In the genomic region with DNA sequence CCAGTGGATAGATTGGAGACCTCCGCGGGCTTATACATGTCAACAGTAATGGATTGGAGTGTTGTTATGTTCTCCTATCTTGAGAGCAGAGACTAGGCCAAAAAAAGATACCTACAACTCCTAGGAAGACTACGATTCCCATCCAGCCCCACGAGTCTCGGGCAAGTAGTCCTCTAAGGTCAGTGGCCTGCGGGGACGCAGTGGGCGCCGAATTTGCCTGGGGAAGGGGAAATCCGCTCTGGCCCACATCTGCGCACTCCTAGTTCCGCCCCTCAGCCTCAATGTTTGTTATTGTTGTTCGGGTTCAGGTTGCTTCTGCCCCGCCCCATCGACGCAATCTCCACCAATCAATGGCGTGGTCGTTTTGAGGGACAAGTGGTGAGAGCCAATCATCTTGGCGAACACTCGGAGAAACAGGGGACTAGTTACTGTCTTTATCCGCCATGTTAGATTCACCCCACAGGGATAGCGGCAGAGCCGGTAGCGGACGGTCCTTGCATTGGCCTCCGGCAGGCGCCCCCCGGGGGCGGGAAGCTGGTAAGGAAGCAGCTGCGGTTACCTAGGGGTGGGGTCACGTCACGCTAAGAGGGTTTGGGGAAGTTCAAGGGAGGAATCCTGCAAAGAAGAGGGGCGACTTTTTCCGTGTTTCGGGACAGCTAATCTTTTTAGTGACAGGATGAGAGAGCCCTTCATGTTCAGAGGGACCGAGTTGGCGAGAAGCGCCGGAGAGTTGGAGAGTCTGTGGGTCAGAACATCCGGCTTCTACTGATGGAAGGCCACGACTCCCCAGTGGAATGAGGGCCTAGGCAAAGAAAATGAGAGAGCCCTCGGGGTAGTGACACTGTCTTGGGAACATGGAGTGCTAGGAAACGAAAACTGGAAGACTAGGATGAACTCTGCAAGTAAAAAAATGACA, we compare ENCODE assay signal across 1 cellular context.
TF ChIP-seq lines count a peak whose summit lies in the region.

A gene with protein sequence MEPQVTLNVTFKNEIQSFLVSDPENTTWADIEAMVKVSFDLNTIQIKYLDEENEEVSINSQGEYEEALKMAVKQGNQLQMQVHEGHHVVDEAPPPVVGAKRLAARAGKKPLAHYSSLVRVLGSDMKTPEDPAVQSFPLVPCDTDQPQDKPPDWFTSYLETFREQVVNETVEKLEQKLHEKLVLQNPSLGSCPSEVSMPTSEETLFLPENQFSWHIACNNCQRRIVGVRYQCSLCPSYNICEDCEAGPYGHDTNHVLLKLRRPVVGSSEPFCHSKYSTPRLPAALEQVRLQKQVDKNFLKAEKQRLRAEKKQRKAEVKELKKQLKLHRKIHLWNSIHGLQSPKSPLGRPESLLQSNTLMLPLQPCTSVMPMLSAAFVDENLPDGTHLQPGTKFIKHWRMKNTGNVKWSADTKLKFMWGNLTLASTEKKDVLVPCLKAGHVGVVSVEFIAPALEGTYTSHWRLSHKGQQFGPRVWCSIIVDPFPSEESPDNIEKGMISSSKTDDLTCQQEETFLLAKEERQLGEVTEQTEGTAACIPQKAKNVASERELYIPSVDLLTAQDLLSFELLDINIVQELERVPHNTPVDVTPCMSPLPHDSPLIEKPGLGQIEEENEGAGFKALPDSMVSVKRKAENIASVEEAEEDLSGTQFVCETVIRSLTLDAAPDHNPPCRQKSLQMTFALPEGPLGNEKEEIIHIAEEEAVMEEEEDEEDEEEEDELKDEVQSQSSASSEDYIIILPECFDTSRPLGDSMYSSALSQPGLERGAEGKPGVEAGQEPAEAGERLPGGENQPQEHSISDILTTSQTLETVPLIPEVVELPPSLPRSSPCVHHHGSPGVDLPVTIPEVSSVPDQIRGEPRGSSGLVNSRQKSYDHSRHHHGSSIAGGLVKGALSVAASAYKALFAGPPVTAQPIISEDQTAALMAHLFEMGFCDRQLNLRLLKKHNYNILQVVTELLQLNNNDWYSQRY (plus strand): TSS at position 449 of the 916 bp plus-strand sequence. CDS start 4,586 bp downstream, outside the sequence.

TF ChIP-seq in HepG2, 621 proteins besides CTCF, POLR2A, EP300 and RAD21 (continued from another document and continues in another):
- TF ChIP-seq, protein P1, sequence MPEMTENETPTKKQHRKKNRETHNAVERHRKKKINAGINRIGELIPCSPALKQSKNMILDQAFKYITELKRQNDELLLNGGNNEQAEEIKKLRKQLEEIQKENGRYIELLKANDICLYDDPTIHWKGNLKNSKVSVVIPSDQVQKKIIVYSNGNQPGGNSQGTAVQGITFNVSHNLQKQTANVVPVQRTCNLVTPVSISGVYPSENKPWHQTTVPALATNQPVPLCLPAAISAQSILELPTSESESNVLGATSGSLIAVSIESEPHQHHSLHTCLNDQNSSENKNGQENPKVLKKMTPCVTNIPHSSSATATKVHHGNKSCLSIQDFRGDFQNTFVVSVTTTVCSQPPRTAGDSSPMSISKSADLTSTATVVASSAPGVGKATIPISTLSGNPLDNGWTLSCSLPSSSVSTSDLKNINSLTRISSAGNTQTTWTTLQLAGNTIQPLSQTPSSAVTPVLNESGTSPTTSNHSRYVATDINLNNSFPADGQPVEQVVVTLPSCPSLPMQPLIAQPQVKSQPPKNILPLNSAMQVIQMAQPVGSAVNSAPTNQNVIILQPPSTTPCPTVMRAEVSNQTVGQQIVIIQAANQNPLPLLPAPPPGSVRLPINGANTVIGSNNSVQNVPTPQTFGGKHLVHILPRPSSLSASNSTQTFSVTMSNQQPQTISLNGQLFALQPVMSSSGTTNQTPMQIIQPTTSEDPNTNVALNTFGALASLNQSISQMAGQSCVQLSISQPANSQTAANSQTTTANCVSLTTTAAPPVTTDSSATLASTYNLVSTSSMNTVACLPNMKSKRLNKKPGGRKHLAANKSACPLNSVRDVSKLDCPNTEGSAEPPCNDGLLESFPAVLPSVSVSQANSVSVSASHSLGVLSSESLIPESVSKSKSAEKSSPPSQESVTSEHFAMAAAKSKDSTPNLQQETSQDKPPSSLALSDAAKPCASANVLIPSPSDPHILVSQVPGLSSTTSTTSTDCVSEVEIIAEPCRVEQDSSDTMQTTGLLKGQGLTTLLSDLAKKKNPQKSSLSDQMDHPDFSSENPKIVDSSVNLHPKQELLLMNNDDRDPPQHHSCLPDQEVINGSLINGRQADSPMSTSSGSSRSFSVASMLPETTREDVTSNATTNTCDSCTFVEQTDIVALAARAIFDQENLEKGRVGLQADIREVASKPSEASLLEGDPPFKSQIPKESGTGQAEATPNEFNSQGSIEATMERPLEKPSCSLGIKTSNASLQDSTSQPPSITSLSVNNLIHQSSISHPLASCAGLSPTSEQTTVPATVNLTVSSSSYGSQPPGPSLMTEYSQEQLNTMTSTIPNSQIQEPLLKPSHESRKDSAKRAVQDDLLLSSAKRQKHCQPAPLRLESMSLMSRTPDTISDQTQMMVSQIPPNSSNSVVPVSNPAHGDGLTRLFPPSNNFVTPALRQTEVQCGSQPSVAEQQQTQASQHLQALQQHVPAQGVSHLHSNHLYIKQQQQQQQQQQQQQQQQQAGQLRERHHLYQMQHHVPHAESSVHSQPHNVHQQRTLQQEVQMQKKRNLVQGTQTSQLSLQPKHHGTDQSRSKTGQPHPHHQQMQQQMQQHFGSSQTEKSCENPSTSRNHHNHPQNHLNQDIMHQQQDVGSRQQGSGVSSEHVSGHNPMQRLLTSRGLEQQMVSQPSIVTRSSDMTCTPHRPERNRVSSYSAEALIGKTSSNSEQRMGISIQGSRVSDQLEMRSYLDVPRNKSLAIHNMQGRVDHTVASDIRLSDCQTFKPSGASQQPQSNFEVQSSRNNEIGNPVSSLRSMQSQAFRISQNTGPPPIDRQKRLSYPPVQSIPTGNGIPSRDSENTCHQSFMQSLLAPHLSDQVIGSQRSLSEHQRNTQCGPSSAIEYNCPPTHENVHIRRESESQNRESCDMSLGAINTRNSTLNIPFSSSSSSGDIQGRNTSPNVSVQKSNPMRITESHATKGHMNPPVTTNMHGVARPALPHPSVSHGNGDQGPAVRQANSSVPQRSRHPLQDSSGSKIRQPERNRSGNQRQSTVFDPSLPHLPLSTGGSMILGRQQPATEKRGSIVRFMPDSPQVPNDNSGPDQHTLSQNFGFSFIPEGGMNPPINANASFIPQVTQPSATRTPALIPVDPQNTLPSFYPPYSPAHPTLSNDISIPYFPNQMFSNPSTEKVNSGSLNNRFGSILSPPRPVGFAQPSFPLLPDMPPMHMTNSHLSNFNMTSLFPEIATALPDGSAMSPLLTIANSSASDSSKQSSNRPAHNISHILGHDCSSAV (CRISPR knock-in tag; IDR thresholded peaks at IDR 0.05; ENCODE audit: borderline replicate concordance), result no peak
- TF ChIP-seq, protein P2, sequence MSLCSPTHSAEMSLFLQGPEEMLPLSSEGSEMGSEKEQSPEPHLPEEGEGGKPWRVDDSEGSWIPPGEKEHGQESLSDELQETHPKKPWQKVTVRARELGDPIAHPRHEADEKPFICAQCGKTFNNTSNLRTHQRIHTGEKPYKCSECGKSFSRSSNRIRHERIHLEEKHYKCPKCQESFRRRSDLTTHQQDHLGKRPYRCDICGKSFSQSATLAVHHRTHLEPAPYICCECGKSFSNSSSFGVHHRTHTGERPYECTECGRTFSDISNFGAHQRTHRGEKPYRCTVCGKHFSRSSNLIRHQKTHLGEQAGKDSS (CRISPR knock-in tag; IDR thresholded peaks at IDR 0.05; ENCODE audit: borderline replicate concordance, low read depth), result no peak
- TF ChIP-seq MAZ (IDR thresholded peaks at IDR 0.05; ENCODE audit: borderline replicate concordance, low read depth, low read length) (peak; percentile 58; the same call in 1 of the 2 replicates), MAZ (CRISPR knock-in tag; IDR thresholded peaks at IDR 0.05; ENCODE audit: low read depth) (peak; percentile 19; the same call in 1 of the 2 replicates), ZNF776 (CRISPR knock-in tag; IDR thresholded peaks at IDR 0.05) (no peak), MTF2 (CRISPR knock-in tag; IDR thresholded peaks at IDR 0.05; ENCODE audit: borderline replicate concordance) (no peak), ZFP91 (CRISPR knock-in tag; IDR thresholded peaks at IDR 0.05; ENCODE audit: borderline replicate concordance) (peak; percentile 60), RNF219 (CRISPR knock-in tag; IDR thresholded peaks at IDR 0.05) (no peak), ZBTB20 (CRISPR knock-in tag; IDR thresholded peaks at IDR 0.05; ENCODE audit: borderline replicate concordance, low read depth) (no peak), ZNF737 (CRISPR knock-in tag; IDR thresholded peaks at IDR 0.05; ENCODE audit: borderline replicate concordance) (no peak; the same call in 1 of the 2 replicates), TCF12 (IDR thresholded peaks at IDR 0.05) (no peak), TCF12 (CRISPR knock-in tag; IDR thresholded peaks at IDR 0.05) (no peak), DNMT1 (CRISPR knock-in tag; IDR thresholded peaks at IDR 0.05) (no peak; the same call in 1 of the 2 replicates), ZFP36L1 (CRISPR knock-in tag; IDR thresholded peaks at IDR 0.05) (peak; percentile 90; the same call in 1 of the 2 replicates), ZNF782 (CRISPR knock-in tag; IDR thresholded peaks at IDR 0.05; ENCODE audit: borderline replicate concordance) (0 out of 2 replicates have a peak, but pooled peaks have one; percentile 32), CBX2 (IDR thresholded peaks at IDR 0.05; ENCODE audit: low read depth, low read length) (no peak), CBX2 (CRISPR knock-in tag; IDR thresholded peaks at IDR 0.05; ENCODE audit: low read depth) (no peak; the same call in 1 of the 2 replicates), ZNF749 (CRISPR knock-in tag; IDR thresholded peaks at IDR 0.05; ENCODE audit: borderline replicate concordance) (no peak; the same call in 1 of the 2 replicates), PPARG (CRISPR knock-in tag; conservative IDR thresholded peaks at IDR 0.05) (no peak), HDAC1 (CRISPR knock-in tag; IDR thresholded peaks at IDR 0.05) (peak; percentile 79), ZNF883 (CRISPR knock-in tag; IDR thresholded peaks at IDR 0.05; ENCODE audit: not compliant biosample characterization) (peak; percentile 61), ZNF678 (CRISPR knock-in tag; IDR thresholded peaks at IDR 0.05) (peak; percentile 32; the same call in 1 of the 2 replicates), MTA3 (CRISPR knock-in tag; IDR thresholded peaks at IDR 0.05) (no peak)
- TF ChIP-seq, protein P3, sequence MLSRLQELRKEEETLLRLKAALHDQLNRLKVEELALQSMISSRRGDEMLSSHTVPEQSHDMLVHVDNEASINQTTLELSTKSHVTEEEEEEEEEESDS (CRISPR knock-in tag; IDR thresholded peaks at IDR 0.05; ENCODE audit: borderline replicate concordance), result no peak
- TF ChIP-seq, protein P4, sequence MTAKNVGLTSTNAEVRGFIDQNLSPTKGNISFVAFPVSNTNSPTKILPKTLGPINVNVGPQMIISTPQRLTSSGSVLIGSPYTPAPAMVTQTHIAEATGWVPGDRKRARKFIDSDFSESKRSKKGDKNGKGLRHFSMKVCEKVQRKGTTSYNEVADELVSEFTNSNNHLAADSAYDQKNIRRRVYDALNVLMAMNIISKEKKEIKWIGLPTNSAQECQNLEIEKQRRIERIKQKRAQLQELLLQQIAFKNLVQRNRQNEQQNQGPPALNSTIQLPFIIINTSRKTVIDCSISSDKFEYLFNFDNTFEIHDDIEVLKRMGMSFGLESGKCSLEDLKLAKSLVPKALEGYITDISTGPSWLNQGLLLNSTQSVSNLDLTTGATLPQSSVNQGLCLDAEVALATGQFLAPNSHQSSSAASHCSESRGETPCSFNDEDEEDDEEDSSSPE (CRISPR knock-in tag; IDR thresholded peaks at IDR 0.05), result peak; percentile 72
- TF ChIP-seq, protein P5, sequence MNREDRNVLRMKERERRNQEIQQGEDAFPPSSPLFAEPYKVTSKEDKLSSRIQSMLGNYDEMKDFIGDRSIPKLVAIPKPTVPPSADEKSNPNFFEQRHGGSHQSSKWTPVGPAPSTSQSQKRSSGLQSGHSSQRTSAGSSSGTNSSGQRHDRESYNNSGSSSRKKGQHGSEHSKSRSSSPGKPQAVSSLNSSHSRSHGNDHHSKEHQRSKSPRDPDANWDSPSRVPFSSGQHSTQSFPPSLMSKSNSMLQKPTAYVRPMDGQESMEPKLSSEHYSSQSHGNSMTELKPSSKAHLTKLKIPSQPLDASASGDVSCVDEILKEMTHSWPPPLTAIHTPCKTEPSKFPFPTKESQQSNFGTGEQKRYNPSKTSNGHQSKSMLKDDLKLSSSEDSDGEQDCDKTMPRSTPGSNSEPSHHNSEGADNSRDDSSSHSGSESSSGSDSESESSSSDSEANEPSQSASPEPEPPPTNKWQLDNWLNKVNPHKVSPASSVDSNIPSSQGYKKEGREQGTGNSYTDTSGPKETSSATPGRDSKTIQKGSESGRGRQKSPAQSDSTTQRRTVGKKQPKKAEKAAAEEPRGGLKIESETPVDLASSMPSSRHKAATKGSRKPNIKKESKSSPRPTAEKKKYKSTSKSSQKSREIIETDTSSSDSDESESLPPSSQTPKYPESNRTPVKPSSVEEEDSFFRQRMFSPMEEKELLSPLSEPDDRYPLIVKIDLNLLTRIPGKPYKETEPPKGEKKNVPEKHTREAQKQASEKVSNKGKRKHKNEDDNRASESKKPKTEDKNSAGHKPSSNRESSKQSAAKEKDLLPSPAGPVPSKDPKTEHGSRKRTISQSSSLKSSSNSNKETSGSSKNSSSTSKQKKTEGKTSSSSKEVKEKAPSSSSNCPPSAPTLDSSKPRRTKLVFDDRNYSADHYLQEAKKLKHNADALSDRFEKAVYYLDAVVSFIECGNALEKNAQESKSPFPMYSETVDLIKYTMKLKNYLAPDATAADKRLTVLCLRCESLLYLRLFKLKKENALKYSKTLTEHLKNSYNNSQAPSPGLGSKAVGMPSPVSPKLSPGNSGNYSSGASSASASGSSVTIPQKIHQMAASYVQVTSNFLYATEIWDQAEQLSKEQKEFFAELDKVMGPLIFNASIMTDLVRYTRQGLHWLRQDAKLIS (CRISPR knock-in tag; IDR thresholded peaks at IDR 0.05), result no peak; the same call in 1 of the 2 replicates
